In the genomic region with DNA sequence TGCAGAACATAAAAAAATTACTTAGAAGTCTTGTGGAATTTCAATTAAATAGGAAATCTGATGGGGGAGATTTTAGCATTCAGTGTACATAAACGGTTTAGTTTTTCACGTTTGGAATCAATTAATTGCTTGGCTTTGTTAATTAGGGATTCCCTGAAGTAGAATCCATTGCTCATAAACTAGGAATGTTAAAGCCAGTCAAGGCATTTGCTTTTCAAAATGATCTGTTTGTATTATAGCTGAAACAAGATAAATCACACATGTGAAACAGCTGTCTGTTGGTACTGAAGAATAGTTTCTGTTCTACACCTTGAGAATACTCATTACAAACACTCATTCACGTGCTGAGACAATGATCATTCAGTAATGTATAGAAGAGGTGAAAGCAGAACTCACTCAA, we compare ENCODE assay signal across 1 cellular context.
TF ChIP-seq lines count a peak whose summit lies in the region.

No MANE protein-coding gene starts in this region.

TF ChIP-seq in HepG2, 621 proteins besides CTCF, POLR2A, EP300 and RAD21:
- TF ChIP-seq, protein P1, sequence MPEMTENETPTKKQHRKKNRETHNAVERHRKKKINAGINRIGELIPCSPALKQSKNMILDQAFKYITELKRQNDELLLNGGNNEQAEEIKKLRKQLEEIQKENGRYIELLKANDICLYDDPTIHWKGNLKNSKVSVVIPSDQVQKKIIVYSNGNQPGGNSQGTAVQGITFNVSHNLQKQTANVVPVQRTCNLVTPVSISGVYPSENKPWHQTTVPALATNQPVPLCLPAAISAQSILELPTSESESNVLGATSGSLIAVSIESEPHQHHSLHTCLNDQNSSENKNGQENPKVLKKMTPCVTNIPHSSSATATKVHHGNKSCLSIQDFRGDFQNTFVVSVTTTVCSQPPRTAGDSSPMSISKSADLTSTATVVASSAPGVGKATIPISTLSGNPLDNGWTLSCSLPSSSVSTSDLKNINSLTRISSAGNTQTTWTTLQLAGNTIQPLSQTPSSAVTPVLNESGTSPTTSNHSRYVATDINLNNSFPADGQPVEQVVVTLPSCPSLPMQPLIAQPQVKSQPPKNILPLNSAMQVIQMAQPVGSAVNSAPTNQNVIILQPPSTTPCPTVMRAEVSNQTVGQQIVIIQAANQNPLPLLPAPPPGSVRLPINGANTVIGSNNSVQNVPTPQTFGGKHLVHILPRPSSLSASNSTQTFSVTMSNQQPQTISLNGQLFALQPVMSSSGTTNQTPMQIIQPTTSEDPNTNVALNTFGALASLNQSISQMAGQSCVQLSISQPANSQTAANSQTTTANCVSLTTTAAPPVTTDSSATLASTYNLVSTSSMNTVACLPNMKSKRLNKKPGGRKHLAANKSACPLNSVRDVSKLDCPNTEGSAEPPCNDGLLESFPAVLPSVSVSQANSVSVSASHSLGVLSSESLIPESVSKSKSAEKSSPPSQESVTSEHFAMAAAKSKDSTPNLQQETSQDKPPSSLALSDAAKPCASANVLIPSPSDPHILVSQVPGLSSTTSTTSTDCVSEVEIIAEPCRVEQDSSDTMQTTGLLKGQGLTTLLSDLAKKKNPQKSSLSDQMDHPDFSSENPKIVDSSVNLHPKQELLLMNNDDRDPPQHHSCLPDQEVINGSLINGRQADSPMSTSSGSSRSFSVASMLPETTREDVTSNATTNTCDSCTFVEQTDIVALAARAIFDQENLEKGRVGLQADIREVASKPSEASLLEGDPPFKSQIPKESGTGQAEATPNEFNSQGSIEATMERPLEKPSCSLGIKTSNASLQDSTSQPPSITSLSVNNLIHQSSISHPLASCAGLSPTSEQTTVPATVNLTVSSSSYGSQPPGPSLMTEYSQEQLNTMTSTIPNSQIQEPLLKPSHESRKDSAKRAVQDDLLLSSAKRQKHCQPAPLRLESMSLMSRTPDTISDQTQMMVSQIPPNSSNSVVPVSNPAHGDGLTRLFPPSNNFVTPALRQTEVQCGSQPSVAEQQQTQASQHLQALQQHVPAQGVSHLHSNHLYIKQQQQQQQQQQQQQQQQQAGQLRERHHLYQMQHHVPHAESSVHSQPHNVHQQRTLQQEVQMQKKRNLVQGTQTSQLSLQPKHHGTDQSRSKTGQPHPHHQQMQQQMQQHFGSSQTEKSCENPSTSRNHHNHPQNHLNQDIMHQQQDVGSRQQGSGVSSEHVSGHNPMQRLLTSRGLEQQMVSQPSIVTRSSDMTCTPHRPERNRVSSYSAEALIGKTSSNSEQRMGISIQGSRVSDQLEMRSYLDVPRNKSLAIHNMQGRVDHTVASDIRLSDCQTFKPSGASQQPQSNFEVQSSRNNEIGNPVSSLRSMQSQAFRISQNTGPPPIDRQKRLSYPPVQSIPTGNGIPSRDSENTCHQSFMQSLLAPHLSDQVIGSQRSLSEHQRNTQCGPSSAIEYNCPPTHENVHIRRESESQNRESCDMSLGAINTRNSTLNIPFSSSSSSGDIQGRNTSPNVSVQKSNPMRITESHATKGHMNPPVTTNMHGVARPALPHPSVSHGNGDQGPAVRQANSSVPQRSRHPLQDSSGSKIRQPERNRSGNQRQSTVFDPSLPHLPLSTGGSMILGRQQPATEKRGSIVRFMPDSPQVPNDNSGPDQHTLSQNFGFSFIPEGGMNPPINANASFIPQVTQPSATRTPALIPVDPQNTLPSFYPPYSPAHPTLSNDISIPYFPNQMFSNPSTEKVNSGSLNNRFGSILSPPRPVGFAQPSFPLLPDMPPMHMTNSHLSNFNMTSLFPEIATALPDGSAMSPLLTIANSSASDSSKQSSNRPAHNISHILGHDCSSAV (CRISPR knock-in tag; IDR thresholded peaks at IDR 0.05; ENCODE audit: borderline replicate concordance): no peak
- TF ChIP-seq, protein P2, sequence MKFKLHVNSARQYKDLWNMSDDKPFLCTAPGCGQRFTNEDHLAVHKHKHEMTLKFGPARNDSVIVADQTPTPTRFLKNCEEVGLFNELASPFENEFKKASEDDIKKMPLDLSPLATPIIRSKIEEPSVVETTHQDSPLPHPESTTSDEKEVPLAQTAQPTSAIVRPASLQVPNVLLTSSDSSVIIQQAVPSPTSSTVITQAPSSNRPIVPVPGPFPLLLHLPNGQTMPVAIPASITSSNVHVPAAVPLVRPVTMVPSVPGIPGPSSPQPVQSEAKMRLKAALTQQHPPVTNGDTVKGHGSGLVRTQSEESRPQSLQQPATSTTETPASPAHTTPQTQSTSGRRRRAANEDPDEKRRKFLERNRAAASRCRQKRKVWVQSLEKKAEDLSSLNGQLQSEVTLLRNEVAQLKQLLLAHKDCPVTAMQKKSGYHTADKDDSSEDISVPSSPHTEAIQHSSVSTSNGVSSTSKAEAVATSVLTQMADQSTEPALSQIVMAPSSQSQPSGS (CRISPR knock-in tag; IDR thresholded peaks at IDR 0.05): no peak
- TF ChIP-seq SALL1 (CRISPR knock-in tag; IDR thresholded peaks at IDR 0.05) (no peak), ZMYM4 (CRISPR knock-in tag; IDR thresholded peaks at IDR 0.05) (no peak), RBFOX2 (IDR thresholded peaks at IDR 0.05; ENCODE audit: low read depth, low read length) (no peak), PCBP1 (IDR thresholded peaks at IDR 0.05; ENCODE audit: borderline replicate concordance, low read depth, low read length) (no peak), NR1H2 (CRISPR knock-in tag; IDR thresholded peaks at IDR 0.05; ENCODE audit: borderline replicate concordance, low read depth) (no peak)
- TF ChIP-seq, protein P3, sequence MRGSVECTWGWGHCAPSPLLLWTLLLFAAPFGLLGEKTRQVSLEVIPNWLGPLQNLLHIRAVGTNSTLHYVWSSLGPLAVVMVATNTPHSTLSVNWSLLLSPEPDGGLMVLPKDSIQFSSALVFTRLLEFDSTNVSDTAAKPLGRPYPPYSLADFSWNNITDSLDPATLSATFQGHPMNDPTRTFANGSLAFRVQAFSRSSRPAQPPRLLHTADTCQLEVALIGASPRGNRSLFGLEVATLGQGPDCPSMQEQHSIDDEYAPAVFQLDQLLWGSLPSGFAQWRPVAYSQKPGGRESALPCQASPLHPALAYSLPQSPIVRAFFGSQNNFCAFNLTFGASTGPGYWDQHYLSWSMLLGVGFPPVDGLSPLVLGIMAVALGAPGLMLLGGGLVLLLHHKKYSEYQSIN (CRISPR knock-in tag; IDR thresholded peaks at IDR 0.05; ENCODE audit: borderline replicate concordance): no peak
